In genomic region chr15:101014921-101015841, GRCh38 we compare ENCODE assay signal across 8 cellular contexts.
A peak's percentile ranks its signal among the peaks of the same experiment; 100 is the strongest.
DNase-seq lines count a peak whose midpoint lies in the region; ATAC-seq and TF ChIP-seq lines count a peak whose summit lies in the region.

No MANE protein-coding gene starts in this region.

- H3K9me3 ChIP-seq in DOHH2 (ENCODE audit: control insufficient read depth, insufficient read depth, low read length) (no peaks in the 10 kb centered on the region), osteoblast (ENCODE audit: low read depth, low read length) (no peaks in the 10 kb centered on the region), thyroid gland (no peaks in the 10 kb centered on the region)

- ATAC-seq in HG03175 (IDR thresholded peaks at IDR 0.05; ENCODE audit: unreplicated experiment) (peak; percentile 55), GM18505 (IDR thresholded peaks at IDR 0.05; ENCODE audit: unreplicated experiment) (no peak)

- TF ChIP-seq CTCF in DOHH2 (IDR thresholded peaks at IDR 0.05; ENCODE audit: low read depth, low read length, poor library complexity, severe bottlenecking): peak; percentile 93
- TF ChIP-seq CTCF in osteoblast (IDR thresholded peaks at IDR 0.05; ENCODE audit: extremely low read depth, low read depth, low read length): peak; percentile 92
- peak; percentile 63 to 86 (median 78) for TF ChIP-seq CTCF in thyroid gland (IDR thresholded peaks at IDR 0.05)

- DNase-seq in RKO (ENCODE audit: low spot score): peak; percentile 56
- peak; percentile 53 for DNase-seq in activated T-helper 9 cell treated with anti-CD3 and anti-CD28 coated beads, Interleukin-2, amount 50 U/mL, for 16 hours (ENCODE audit: low read depth)
- DNase-seq in foreskin melanocyte: peak; percentile 28
- peak; percentile 92 for DNase-seq in osteoblast (ENCODE audit: insufficient read length, low spot score, missing footprints)
- peak; percentile 67 to 78 for DNase-seq in thyroid gland

- no peaks in the 10 kb centered on the region for H4K20me1 ChIP-seq in DOHH2 (ENCODE audit: control insufficient read depth, insufficient read depth, low read depth, low read length)
- H4K20me1 ChIP-seq in osteoblast (ENCODE audit: insufficient read depth, low read length): no peaks in the 10 kb centered on the region

- H3K4me1 ChIP-seq in DOHH2 (ENCODE audit: control insufficient read depth, low read length) (no peaks in the 10 kb centered on the region), osteoblast (ENCODE audit: insufficient read depth, low read length) (no peaks in the 10 kb centered on the region), thyroid gland (no peaks in the 10 kb centered on the region)

- H3K36me3 ChIP-seq in DOHH2 (ENCODE audit: control insufficient read depth, low read length) (peaks cover 97% of the 10 kb centered on the region), osteoblast (ENCODE audit: insufficient read depth, low read length) (peaks cover 44% of the 10 kb centered on the region), thyroid gland (no peaks in the 10 kb centered on the region)

- H3K27me3 ChIP-seq in DOHH2 (ENCODE audit: control insufficient read depth, low read length) (no peaks in the 10 kb centered on the region), osteoblast (ENCODE audit: insufficient read depth, low read length) (no peaks in the 10 kb centered on the region), thyroid gland (no peaks in the 10 kb centered on the region)

- TF ChIP-seq POLR2A in thyroid gland (IDR thresholded peaks at IDR 0.05) (no peak), GM18505 (IDR thresholded peaks at IDR 0.05; ENCODE audit: borderline replicate concordance, extremely low read depth, insufficient read depth, insufficient read length) (no peak)

- H3K4me2 ChIP-seq in DOHH2 (ENCODE audit: low read length) (no peak overlapping the region), osteoblast (ENCODE audit: insufficient read depth, low read length) (no peak overlapping the region)

- no peak overlapping the region for H2AFZ ChIP-seq in osteoblast (ENCODE audit: low read length)

- no peaks in the 10 kb centered on the region; the same call in 1 of the 2 replicates for H3F3A ChIP-seq in DOHH2 (ENCODE audit: control insufficient read depth, insufficient read depth)

- intact Hi-C loops in thyroid gland (cut with DNase I): loop anchor here (2.0 to 5.0 kb wide), 2 partner anchors 72 to 244 kb away; no protein-coding TSS in a partner anchor

- 45 to 48% methylated on average over 27 of the region's 27 CpGs for WGBS in thyroid gland, 2 donors

- H3K4me3 ChIP-seq in DOHH2 (ENCODE audit: low read length) (no peak overlapping the region), osteoblast (ENCODE audit: insufficient read depth, low read length) (no peak overlapping the region), thyroid gland (replicated peaks in 1 of 3) (no peak overlapping the region)

- H3K27ac ChIP-seq in DOHH2 (ENCODE audit: low read depth, low read length): no peak overlapping the region
- H3K27ac ChIP-seq in osteoblast (ENCODE audit: low read depth, low read length): no peak overlapping the region
- no peak overlapping the region for H3K27ac ChIP-seq in thyroid gland

- H3K9me2 ChIP-seq in DOHH2 (replicated peaks; ENCODE audit: control insufficient read depth, low read length): no peaks in the 10 kb centered on the region

- no peaks in the 10 kb centered on the region; the same call in 1 of the 2 replicates for H3K79me2 ChIP-seq in DOHH2 (ENCODE audit: control insufficient read depth, low read length)
- H3K79me2 ChIP-seq in osteoblast (ENCODE audit: insufficient read depth, low read length): no peaks in the 10 kb centered on the region

Comparison
In these comparisons a context has a peak if more than half of its experiments do, and no peak if none do; other contexts are left out.
1. DNase-seq: peak in every context shown above with its lines; median percentile 92 in osteoblast; 72 in thyroid gland; 56 in RKO; 53 in activated T-helper 9 cell treated with anti-CD3 and anti-CD28 coated beads, Interleukin-2, amount 50 U/mL, for 16 hours; 28 in foreskin melanocyte.